ENCODE assay signal across 18 cellular contexts in the genomic region with DNA sequence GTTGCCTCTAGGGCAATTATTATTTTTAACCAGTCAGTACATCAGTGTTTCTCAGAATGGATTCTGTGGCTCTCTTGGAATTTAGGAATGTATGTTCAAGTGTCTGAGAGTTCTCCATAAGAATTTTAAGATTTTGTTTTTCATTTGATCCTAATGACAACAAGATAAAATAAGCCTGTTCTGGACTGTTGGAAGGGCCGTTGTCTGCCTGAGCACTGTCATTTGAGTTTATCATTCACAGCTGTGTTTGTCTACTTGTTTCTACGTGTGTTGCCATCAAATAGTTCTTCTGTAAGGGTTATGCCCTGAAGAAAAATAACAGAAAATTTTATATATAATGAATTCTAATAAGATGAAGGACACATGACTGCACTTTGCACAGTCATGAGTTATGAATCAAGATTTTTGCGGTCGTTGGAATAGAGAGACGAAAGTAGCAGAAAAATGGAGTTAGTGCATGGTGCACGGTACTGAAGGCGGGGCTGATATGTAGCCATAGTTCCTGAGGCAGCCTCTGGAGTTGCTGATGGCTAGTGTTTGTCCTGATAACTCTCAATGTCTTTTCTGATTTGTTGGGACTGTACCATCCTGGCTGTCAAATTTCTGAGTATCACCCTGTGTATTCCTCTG.
"Had no signal": no experiment of that assay in that cellular context is flagged by ENCODE, and none has a peak within 500 bp of the region (broad histone marks: within the 10 kb centered on the region; RNA-seq: fewer than 3 reads in every experiment).

No MANE protein-coding gene starts in this region.

- ATAC-seq: activated CD8-positive, alpha-beta memory T cell treated with anti-CD3 and anti-CD28 coated beads, Interleukin-2, amount 10 ng/mL, durations not matched to agents 7 days and 5 days; activated naive CD8-positive, alpha-beta T cell treated with anti-CD3 and anti-CD28 coated beads, Interleukin-2, amount 50 U/mL, for 24 hours; foreskin keratinocyte; stimulated activated naive B cell treated with anti-CD40 and anti-IgM and Interleukin-4, amounts not matched to agents 10 μg/mL and 1 μg/mL and 100 μg/mL, for 72 hours; T-cell; upper lobe of right lung had no signal

- H3K27ac ChIP-seq: epithelial cell of prostate, foreskin keratinocyte, sigmoid colon, spleen, thoracic aorta, upper lobe of right lung had no signal

- H3K36me3 ChIP-seq: sigmoid colon, spleen, thoracic aorta, upper lobe of right lung had no signal

- DNase-seq: activated CD4-positive, alpha-beta memory T cell treated with anti-CD3 and anti-CD28 coated beads, Interleukin-2, amount 10 ng/mL, durations not matched to agents 7 days and 5 days; activated CD4-positive, alpha-beta T cell treated with anti-CD3 and anti-CD28 coated beads for 48 hours; activated CD4-positive, CD25-positive, alpha-beta regulatory T cell; activated CD8-positive, alpha-beta memory T cell treated with anti-CD3 and anti-CD28 coated beads, Interleukin-2, amount 10 ng/mL, durations not matched to agents 7 days and 5 days; activated naive CD4-positive, alpha-beta T cell treated with anti-CD3 and anti-CD28 coated beads, Interleukin-2, amount 10 ng/mL, durations not matched to agents 7 days and 5 days; activated naive CD8-positive, alpha-beta T cell treated with anti-CD3 and anti-CD28 coated beads, Interleukin-2, amount 50 U/mL, for 24 hours; aorta; foreskin keratinocyte; hypothalamus; sigmoid colon; spleen; stimulated activated naive B cell treated with anti-CD40 and anti-IgM and Interleukin-4, amounts not matched to agents 10 μg/mL and 1 μg/mL and 100 μg/mL, for 72 hours; T-cell; T-helper 9 cell; upper lobe of right lung had no signal

- H3K4me3 ChIP-seq: lung, sigmoid colon, spleen, thoracic aorta, upper lobe of right lung had no signal

- H3K27me3 ChIP-seq: sigmoid colon, upper lobe of right lung had no signal

- H3K4me1 ChIP-seq: foreskin keratinocyte, spleen, upper lobe of right lung had no signal

- H3K9me3 ChIP-seq: sigmoid colon, spleen, thoracic aorta, upper lobe of right lung had no signal
